In the genomic region with DNA sequence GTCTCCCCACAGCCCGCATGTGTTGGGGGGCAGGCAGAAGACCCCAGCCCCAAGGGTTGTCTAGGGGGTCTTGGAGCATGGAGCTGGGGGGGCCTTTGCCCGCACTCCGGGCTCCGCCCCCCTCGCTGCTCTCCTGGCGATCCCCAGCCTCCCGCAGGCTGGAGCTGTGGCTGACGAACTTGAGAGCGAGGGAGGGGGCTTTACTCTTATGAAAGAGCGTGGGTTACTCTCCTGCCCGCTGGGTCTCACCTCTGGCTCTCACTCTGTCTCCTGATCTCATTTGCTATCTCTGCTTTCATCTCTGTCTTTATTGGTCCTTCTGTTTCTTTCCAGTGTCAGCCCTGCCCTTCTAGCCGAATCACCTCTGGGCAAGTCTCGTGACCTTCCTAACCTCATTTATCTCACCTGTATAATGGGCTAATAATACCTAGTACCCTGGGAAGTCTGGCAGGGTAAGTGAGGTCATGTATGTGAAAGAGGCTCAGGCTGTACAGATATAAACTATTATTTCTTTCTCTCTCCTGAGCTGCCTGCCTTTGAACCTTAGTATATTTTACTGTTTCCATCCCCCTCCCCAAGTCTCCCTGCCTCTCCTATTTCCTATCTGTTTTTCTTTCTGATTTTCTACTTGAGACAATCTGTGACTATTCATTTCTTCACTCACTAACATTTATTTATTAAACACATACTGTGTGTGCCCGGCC, we compare ENCODE assay signal across 8 cellular contexts. TPM values are rescaled to one million over a fixed set of nuclear protein-coding genes. Genes with fewer than 3 reads are reported as not detected.
DNase-seq lines count a peak whose midpoint lies in the region; ATAC-seq and TF ChIP-seq lines count a peak whose summit lies in the region.

No MANE protein-coding gene starts in this region.

- CTCF ChIA-PET in SK-N-SH (lab: Yijun Ruan, JAX): interaction anchor here (1.0 to 29.9 kb wide), 6 partner anchors 14 to 101 kb away, joined by 3 to 573 read pairs (median 24); partner anchors contain the start of genes ADAM15, DCST1, DCST2 and EFNA3

- no peak for TF ChIP-seq POLR2A in esophagus squamous epithelium (IDR thresholded peaks at IDR 0.05)

- H3K36me3 ChIP-seq in DND-41 (ENCODE audit: insufficient read depth, low read length) (peaks cover 14% of the 10 kb centered on the region; the same call in 1 of the 2 replicates), SK-N-SH (replicated peaks in 1 of 2; ENCODE audit: control insufficient read depth in 1 of 2, insufficient read depth in 2 of 2, low read length in 1 of 2) (peaks cover 0 to 9% of the 10 kb centered on the region in 2 experiments), esophagus squamous epithelium (peaks cover 0 to 57% (median 6%) of the 10 kb centered on the region in 3 donors), neural progenitor cell (no peaks in the 10 kb centered on the region)

- no peak for TF ChIP-seq EP300 in SK-N-SH (IDR thresholded peaks at IDR 0.05; ENCODE audit: borderline replicate concordance in 1 of 2, low read depth in 1 of 2, low read length in 1 of 2)

- peaks cover 6% of the 10 kb centered on the region for H3K27me3 ChIP-seq in DND-41 (ENCODE audit: insufficient read depth, low read length, poor library complexity)
- no peaks in the 10 kb centered on the region for H3K27me3 ChIP-seq in SK-N-SH (ENCODE audit: insufficient read depth)
- H3K27me3 ChIP-seq in esophagus squamous epithelium: no peaks in the 10 kb centered on the region
- peaks cover 7% of the 10 kb centered on the region for H3K27me3 ChIP-seq in neural progenitor cell

- ATAC-seq in DND-41 (ENCODE audit: insufficient read depth, low read depth) (peak; percentile 18), HG03025 (IDR thresholded peaks at IDR 0.05; ENCODE audit: low FRiP score, unreplicated experiment) (peak; percentile 12), GM21737 (IDR thresholded peaks at IDR 0.05; ENCODE audit: unreplicated experiment) (no peak), GM21390 (IDR thresholded peaks at IDR 0.05; ENCODE audit: unreplicated experiment) (no peak)

- peak overlapping the region; percentile 74 for H3K27ac ChIP-seq in DND-41 (ENCODE audit: low read length)
- H3K27ac ChIP-seq in SK-N-SH (ENCODE audit: low read depth in 2 of 2, low read length in 1 of 2): peak overlapping the region; percentile 83 to 85
- H3K27ac ChIP-seq in esophagus squamous epithelium: peak overlapping the region; percentile 84 to 92 (median 91)
- H3K27ac ChIP-seq in neural progenitor cell: peak overlapping the region; percentile 88

- H2AFZ ChIP-seq in DND-41 (ENCODE audit: low read depth, low read length) (peak overlapping the region; percentile 94), SK-N-SH (ENCODE audit: low read depth) (peak overlapping the region; percentile 83; the same call in 1 of the 2 replicates), neural progenitor cell (replicated peaks) (peak overlapping the region; percentile 81)

- no peak for TF ChIP-seq CTCF in DND-41 (IDR thresholded peaks at IDR 0.05; ENCODE audit: borderline replicate concordance, extremely low read depth, low read length, poor library complexity, severe bottlenecking)
- no peak for TF ChIP-seq CTCF in SK-N-SH (IDR thresholded peaks at IDR 0.05)
- TF ChIP-seq CTCF in esophagus squamous epithelium (IDR thresholded peaks at IDR 0.05): no peak
- TF ChIP-seq CTCF in neural progenitor cell (IDR thresholded peaks at IDR 0.05): no peak

- H3K27me3 Mint-ChIP-seq in neural progenitor cell (ENCODE audit: insufficient read depth, low read depth): peaks cover 10% of the 10 kb centered on the region

- 24% methylated on average over 6 of the region's 14 CpGs for WGBS in SK-N-SH (ENCODE audit: low lambda C conversion rate)
- WGBS in esophagus squamous epithelium, 2 donors: 12 to 36% methylated on average over 3 to 10 of the region's 14 CpGs

- H3K79me2 ChIP-seq in DND-41 (ENCODE audit: insufficient read depth, low read length) (peaks cover 3% of the 10 kb centered on the region), SK-N-SH (ENCODE audit: insufficient read depth) (peaks cover 22% of the 10 kb centered on the region), neural progenitor cell (ENCODE audit: low read depth) (peaks cover 13% of the 10 kb centered on the region)

- H3K27ac Mint-ChIP-seq in neural progenitor cell: peak overlapping the region; percentile 30

- TF ChIP-seq RAD21 in SK-N-SH (IDR thresholded peaks at IDR 0.05; ENCODE audit: low read length): no peak

- H3K9me3 ChIP-seq in DND-41 (ENCODE audit: insufficient read depth, low read length, severe bottlenecking) (no peaks in the 10 kb centered on the region), SK-N-SH (no peaks in the 10 kb centered on the region), esophagus squamous epithelium (no peaks in the 10 kb centered on the region), neural progenitor cell (ENCODE audit: low read depth) (no peaks in the 10 kb centered on the region)

- POLR2A ChIA-PET in SK-N-SH (lab: Yijun Ruan, JAX): interaction anchor here (1.0 to 1.1 kb wide), 3 partner anchors 15 to 96 kb away, joined by 3 to 5 read pairs (median 3); partner anchors contain the start of gene EFNA3

- H3F3A ChIP-seq in SK-N-SH (replicated peaks; ENCODE audit: insufficient read depth) (peaks cover 9% of the 10 kb centered on the region), neural progenitor cell (ENCODE audit: low read depth) (peaks cover 34% of the 10 kb centered on the region)

- H4K20me1 ChIP-seq in DND-41 (ENCODE audit: insufficient read depth, low read length) (peaks cover 39% of the 10 kb centered on the region), SK-N-SH (ENCODE audit: insufficient read depth) (no peaks in the 10 kb centered on the region), neural progenitor cell (ENCODE audit: low read depth) (peaks cover 35% of the 10 kb centered on the region)

- H3K9me2 ChIP-seq in SK-N-SH: no peaks in the 10 kb centered on the region

- H3K4me1 Mint-ChIP-seq in neural progenitor cell: peaks cover 43% of the 10 kb centered on the region

- peaks cover 9% of the 10 kb centered on the region for H3K36me3 Mint-ChIP-seq in neural progenitor cell

- H3K4me2 ChIP-seq in DND-41 (ENCODE audit: insufficient read depth, low read length): peak overlapping the region; percentile 98
- peak overlapping the region; percentile 88 for H3K4me2 ChIP-seq in SK-N-SH
- H3K4me2 ChIP-seq in neural progenitor cell: peak overlapping the region; percentile 94

- H3K4me3 Mint-ChIP-seq in neural progenitor cell: peak overlapping the region; percentile 89

- peak; percentile 44 for DNase-seq in DND-41
- peak; percentile 83 for DNase-seq in SK-N-SH
- DNase-seq in esophagus squamous epithelium (lab: John Stamatoyannopoulos, UW): no peak
- peak; percentile 68 for DNase-seq in neural progenitor cell (ENCODE audit: low spot score)
- no peak for DNase-seq in DMS79 treated with DMSO at 0.1 percent for 48 hours (lab: John Stamatoyannopoulos, UW)

- intact Hi-C loops in esophagus squamous epithelium (cut with DNase I): loop anchor here (10.0 kb wide), 1 partner anchor 99 kb away; the partner anchor contains the start of gene PYGO2

- peaks cover 2% of the 10 kb centered on the region for H3K9me3 Mint-ChIP-seq in neural progenitor cell

- peak overlapping the region; percentile 89 to 93 for H3K4me3 ChIP-seq in DND-41 (ENCODE audit: low read depth in 1 of 2, low read length in 2 of 2)
- peak overlapping the region; percentile 79 to 92 for H3K4me3 ChIP-seq in SK-N-SH (ENCODE audit: low read depth in 2 of 2, low read length in 1 of 2)
- peak overlapping the region; percentile 46 to 93 (median 73) for H3K4me3 ChIP-seq in esophagus squamous epithelium
- H3K4me3 ChIP-seq in neural progenitor cell: peak overlapping the region; percentile 93

- H3K4me1 ChIP-seq in DND-41 (ENCODE audit: insufficient read depth, low read length) (peaks cover 33% of the 10 kb centered on the region), SK-N-SH (ENCODE audit: control insufficient read depth in 1 of 2, insufficient read depth in 2 of 2, low read depth in 1 of 2, low read length in 1 of 2) (peaks cover 0 to 27% of the 10 kb centered on the region in 2 experiments; a peak in 2 of 4 replicates), esophagus squamous epithelium (peaks cover 31 to 48% (median 33%) of the 10 kb centered on the region in 3 donors), neural progenitor cell (peaks cover 21% of the 10 kb centered on the region)

- H3K9ac ChIP-seq in DND-41 (ENCODE audit: low read depth, low read length) (peak overlapping the region; percentile 86), SK-N-SH (peak overlapping the region; percentile 89), neural progenitor cell (peak overlapping the region; percentile 41)

TF ChIP-seq in SK-N-SH, 30 proteins besides CTCF, POLR2A, EP300 and RAD21 (continues in another document):
- TF ChIP-seq MEF2A (IDR thresholded peaks at IDR 0.05; ENCODE audit: borderline replicate concordance, low read depth) (no peak), RCOR1 (IDR thresholded peaks at IDR 0.05; ENCODE audit: low read length) (0 out of 2 replicates have a peak, but pooled peaks have one; percentile 50)

RNA-seq across cellular contexts. Expression of gene EFNA4, which starts 0.7 kb away (rescaled TPM):
- 15.9 and 17.7 TPM in 2 replicates for polyA plus RNA-seq in SK-N-SH (2012; rRNA removed)
- 10.7 and 13.4 TPM in 2 replicates for polyA plus RNA-seq in SK-N-SH (2012; cell fraction: cytosol; rRNA removed)
- polyA plus RNA-seq in SK-N-SH (2012; cell fraction: nucleus; rRNA removed): 13.1 and 14.8 TPM in 2 replicates
- total RNA-seq in esophagus squamous epithelium (10 to 100 TPM in 3 of 4 donors, 1 to 10 TPM in 1; 8.1 to 22.9 (median 12.2) TPM), neural progenitor cell (ENCODE audit: low replicate concordance) (10.7 and 18.4 TPM in 2 replicates)

RNA-seq across cellular contexts. Expression of gene ADAM15, which starts 13.1 kb away (rescaled TPM):
- 60.1 and 64.1 TPM in 2 replicates for polyA plus RNA-seq in SK-N-SH (2012; rRNA removed)
- 20.4 and 37.5 TPM in 2 replicates for polyA plus RNA-seq in SK-N-SH (2012; cell fraction: cytosol; rRNA removed)
- 106 and 138 TPM in 2 replicates for polyA plus RNA-seq in SK-N-SH (2012; cell fraction: nucleus; rRNA removed)
- total RNA-seq in esophagus squamous epithelium (100 to 1,000 TPM; 135 to 194 (median 183) TPM), neural progenitor cell (ENCODE audit: low replicate concordance) (15.7 and 44.9 TPM in 2 replicates)

RNA-seq across cellular contexts. Expression of gene EFNA3, which starts 14.4 kb away (rescaled TPM):
- 5.5 and 6.0 TPM in 2 replicates for polyA plus RNA-seq in SK-N-SH (2012; rRNA removed)
- 3.2 and 4.5 TPM in 2 replicates for polyA plus RNA-seq in SK-N-SH (2012; cell fraction: cytosol; rRNA removed)
- polyA plus RNA-seq in SK-N-SH (2012; cell fraction: nucleus; rRNA removed): 4.0 and 4.7 TPM in 2 replicates
- 10 to 100 TPM; 20.0 to 25.8 (median 21.1) TPM for total RNA-seq in esophagus squamous epithelium
- 4.0 and 9.6 TPM in 2 replicates for total RNA-seq in neural progenitor cell (ENCODE audit: low replicate concordance)

RNA-seq across cellular contexts. Expression of gene DCST1, which starts 30.6 kb away (rescaled TPM):
- polyA plus RNA-seq in SK-N-SH (2012; rRNA removed): not detected in 2 replicates
- not detected in 2 replicates for polyA plus RNA-seq in SK-N-SH (2012; cell fraction: cytosol; rRNA removed)
- 0.06 and 0.16 TPM in 2 replicates for polyA plus RNA-seq in SK-N-SH (2012; cell fraction: nucleus; rRNA removed)
- under 1 TPM in 1 of 4 donors, not detected in 3; 0.19 TPM for total RNA-seq in esophagus squamous epithelium
- not detected in 2 replicates for total RNA-seq in neural progenitor cell (ENCODE audit: low replicate concordance)

RNA-seq across cellular contexts. Expression of gene DCST2, which starts 30.7 kb away (rescaled TPM):
- 0.76 and 1.1 TPM in 2 replicates for polyA plus RNA-seq in SK-N-SH (2012; rRNA removed)
- 0.13 and 0.31 TPM in 2 replicates for polyA plus RNA-seq in SK-N-SH (2012; cell fraction: cytosol; rRNA removed)
- 8.7 and 9.6 TPM in 2 replicates for polyA plus RNA-seq in SK-N-SH (2012; cell fraction: nucleus; rRNA removed)
- 1 to 10 TPM in 1 of 4 donors, under 1 TPM in 3; 0.11 to 8.2 (median 0.18) TPM for total RNA-seq in esophagus squamous epithelium
- total RNA-seq in neural progenitor cell (ENCODE audit: low replicate concordance): 1.8 and 2.0 TPM in 2 replicates

Comparison
In these comparisons a context has a peak if more than half of its experiments do, and no peak if none do; other contexts are left out.
1. ATAC-seq: peak in DND-41 (single experiment) and HG03025 (single experiment); none in GM21737 (single experiment) and GM21390 (single experiment).
2. DNase-seq: peak in DND-41 (single experiment), SK-N-SH (single experiment) and neural progenitor cell (single experiment); none in esophagus squamous epithelium (single experiment) and DMS79 treated with DMSO at 0.1 percent for 48 hours (single experiment).
3. Peak in every context shown above with its lines, with median percentiles within 50 percentile points of each other: H2AFZ ChIP-seq, H3K27ac ChIP-seq, H3K4me2 ChIP-seq, H3K4me3 ChIP-seq and H3K9ac ChIP-seq.